Comparison of ENCODE assay signal across 10 cellular contexts in genomic region chr4:15651682-15652081, GRCh38. TPM values are rescaled to one million over a fixed set of nuclear protein-coding genes. Genes with fewer than 3 reads are reported as not detected.
DNase-seq lines count a peak whose midpoint lies in the region; ATAC-seq and TF ChIP-seq lines count a peak whose summit lies in the region.
"Had no signal": no experiment of that assay in that cellular context is flagged by ENCODE, and none has a peak within 500 bp of the region (broad histone marks: within the 10 kb centered on the region; RNA-seq: fewer than 3 reads in every experiment).

No MANE protein-coding gene starts in this region.

- no peak overlapping the region for H2AFZ ChIP-seq in SK-N-SH (ENCODE audit: low read depth)

- peaks cover 23% of the 10 kb centered on the region for H3F3A ChIP-seq in SK-N-SH (replicated peaks; ENCODE audit: insufficient read depth)

- H3K4me1 ChIP-seq in SK-N-SH (ENCODE audit: control insufficient read depth in 1 of 2, insufficient read depth in 2 of 2, low read depth in 1 of 2, low read length in 1 of 2), result peaks cover 19 to 22% of the 10 kb centered on the region in 2 experiments; a peak in 3 of 4 replicates

- 80% methylated on average over 2 of the region's 2 CpGs for WGBS in SK-N-SH (ENCODE audit: low lambda C conversion rate)

- no peaks in the 10 kb centered on the region for H3K9me3 ChIP-seq in SK-N-SH
- no peaks in the 10 kb centered on the region for H3K9me3 ChIP-seq in iPS-18c (ENCODE audit: control insufficient read depth, insufficient read depth, low read length)

- DNase-seq in SK-N-SH, result no peak
- DNase-seq in activated T-helper 1 cell treated with anti-CD3 and anti-CD28 coated beads, Interleukin-12 subunit alpha, Interleukin-12 subunit beta, Interleukin-2, Interleukin-4 antibody, amounts not matched to agents 30 ng/mL and 10 ng/mL and 1 ng/mL, durations not matched to agents 14 hours and 24 hours and 36 hours (ENCODE audit: low spot score), result no peak
- DNase-seq in stimulated activated naive CD8-positive, alpha-beta T cell treated with anti-CD3 and anti-CD28 coated beads, Interleukin-15, amount 100 ng/mL, for 72 hours, result no peak
- no peak for DNase-seq in stimulated activated CD4-positive, alpha-beta T cell treated with anti-CD3 and anti-CD28 coated beads, Interleukin-12 subunit alpha, Interleukin-12 subunit beta, amount 100 ng/mL, for 4 hours
- no peak for DNase-seq in effector CD4-positive, alpha-beta T cell
- DNase-seq: SHP77 treated with DMSO at 0.1 percent for 48 hours; stimulated activated naive B cell treated with anti-CD40 and anti-IgM and Interleukin-4, amounts not matched to agents 10 μg/mL and 1 μg/mL and 100 μg/mL, for 72 hours had no signal

- H3K27me3 ChIP-seq in SK-N-SH (ENCODE audit: insufficient read depth), result no peaks in the 10 kb centered on the region

- peaks cover 65% of the 10 kb centered on the region for H3K4me1 Mint-ChIP-seq in activated T-helper 1 cell treated with anti-CD3 and anti-CD28 coated beads, Interleukin-12 subunit alpha, Interleukin-12 subunit beta, Interleukin-2, Interleukin-4 antibody, amounts not matched to agents 30 ng/mL and 10 ng/mL and 1 ng/mL, durations not matched to agents 14 hours and 24 hours and 36 hours (ENCODE audit: low read depth)
- H3K4me1 Mint-ChIP-seq in stimulated activated naive CD8-positive, alpha-beta T cell treated with anti-CD3 and anti-CD28 coated beads, Interleukin-15, amount 100 ng/mL, for 72 hours, result peaks cover 63% of the 10 kb centered on the region

- H3K27ac Mint-ChIP-seq in activated T-helper 1 cell treated with anti-CD3 and anti-CD28 coated beads, Interleukin-12 subunit alpha, Interleukin-12 subunit beta, Interleukin-2, Interleukin-4 antibody, amounts not matched to agents 30 ng/mL and 10 ng/mL and 1 ng/mL, durations not matched to agents 14 hours and 24 hours and 36 hours, result no peak overlapping the region
- H3K27ac Mint-ChIP-seq in stimulated activated naive CD8-positive, alpha-beta T cell treated with anti-CD3 and anti-CD28 coated beads, Interleukin-15, amount 100 ng/mL, for 72 hours, result no peak overlapping the region
- H3K27ac Mint-ChIP-seq: stimulated activated naive B cell treated with anti-CD40 and anti-IgM and Interleukin-4, amounts not matched to agents 10 μg/mL and 1 μg/mL and 100 μg/mL, for 72 hours had no signal

- TF ChIP-seq EP300 in SK-N-SH (IDR thresholded peaks at IDR 0.05; ENCODE audit: borderline replicate concordance in 1 of 2, low read depth in 1 of 2, low read length in 1 of 2), result no peak

- H3K9ac ChIP-seq in SK-N-SH, result no peak overlapping the region; the same call in 1 of the 2 replicates

- H4K20me1 ChIP-seq in SK-N-SH (ENCODE audit: insufficient read depth), result peaks cover 39% of the 10 kb centered on the region

- CTCF ChIA-PET in SK-N-SH (lab: Yijun Ruan, JAX), result interaction anchor here (1.7 to 2.0 kb wide), 3 partner anchors 154 to 175 kb away, joined by 3 to 17 read pairs (median 5); no protein-coding TSS in a partner anchor

- peak overlapping the region; percentile 85 for H3K4me2 ChIP-seq in SK-N-SH

- H3K36me3 ChIP-seq in SK-N-SH (replicated peaks in 1 of 2; ENCODE audit: control insufficient read depth in 1 of 2, insufficient read depth in 2 of 2, low read length in 1 of 2), result peaks cover 0 to 4% of the 10 kb centered on the region in 2 experiments

- intact Hi-C loops in activated T-helper 1 cell treated with anti-CD3 and anti-CD28 coated beads, Interleukin-12 subunit alpha, Interleukin-12 subunit beta, Interleukin-2, Interleukin-4 antibody, amounts not matched to agents 30 ng/mL and 10 ng/mL and 1 ng/mL, durations not matched to agents 14 hours and 24 hours and 36 hours (cut with micrococcal nuclease), result loop anchor here (5.0 to 10.0 kb wide), 6 partner anchors 277 to 1963 kb away; partner anchors contain the start of gene MED28

- ATAC-seq in SK-N-SH treated with all-trans-retinoic acid at 6 μM for 48 hours (no peak), GM21717 (IDR thresholded peaks at IDR 0.05; ENCODE audit: unreplicated experiment) (no peak)
- no peak for ATAC-seq in stimulated activated naive CD8-positive, alpha-beta T cell treated with anti-CD3 and anti-CD28 coated beads, Interleukin-15, amount 100 ng/mL, for 72 hours
- ATAC-seq: stimulated activated naive B cell treated with anti-CD40 and anti-IgM and Interleukin-4, amounts not matched to agents 10 μg/mL and 1 μg/mL and 100 μg/mL, for 72 hours had no signal

- no peak for TF ChIP-seq CTCF in SK-N-SH (IDR thresholded peaks at IDR 0.05)

- H3K27ac ChIP-seq in SK-N-SH (ENCODE audit: low read depth in 2 of 2, low read length in 1 of 2), result peak overlapping the region in 1 of 2 experiments; percentile 91; a peak in 1 of 4 replicates

- H3K9me3 Mint-ChIP-seq in activated T-helper 1 cell treated with anti-CD3 and anti-CD28 coated beads, Interleukin-12 subunit alpha, Interleukin-12 subunit beta, Interleukin-2, Interleukin-4 antibody, amounts not matched to agents 30 ng/mL and 10 ng/mL and 1 ng/mL, durations not matched to agents 14 hours and 24 hours and 36 hours, result no peaks in the 10 kb centered on the region
- H3K9me3 Mint-ChIP-seq in stimulated activated naive CD8-positive, alpha-beta T cell treated with anti-CD3 and anti-CD28 coated beads, Interleukin-15, amount 100 ng/mL, for 72 hours, result no peaks in the 10 kb centered on the region
- H3K9me3 Mint-ChIP-seq: stimulated activated naive B cell treated with anti-CD40 and anti-IgM and Interleukin-4, amounts not matched to agents 10 μg/mL and 1 μg/mL and 100 μg/mL, for 72 hours had no signal

- H3K4me3 ChIP-seq in SK-N-SH (ENCODE audit: low read depth in 2 of 2, low read length in 1 of 2) (peak overlapping the region in 1 of 2 experiments; percentile 71; a peak in 1 of 4 replicates), iPS-18c (ENCODE audit: insufficient read depth, low read depth, low read length) (0 out of 2 replicates have a peak overlapping the region, but pooled peaks have one; percentile 15)

- POLR2A ChIA-PET in SK-N-SH (lab: Yijun Ruan, JAX), result no interaction called here

- H3K36me3 Mint-ChIP-seq in activated T-helper 1 cell treated with anti-CD3 and anti-CD28 coated beads, Interleukin-12 subunit alpha, Interleukin-12 subunit beta, Interleukin-2, Interleukin-4 antibody, amounts not matched to agents 30 ng/mL and 10 ng/mL and 1 ng/mL, durations not matched to agents 14 hours and 24 hours and 36 hours (ENCODE audit: low read depth), result peaks cover 3% of the 10 kb centered on the region
- H3K36me3 Mint-ChIP-seq: stimulated activated naive B cell treated with anti-CD40 and anti-IgM and Interleukin-4, amounts not matched to agents 10 μg/mL and 1 μg/mL and 100 μg/mL, for 72 hours had no signal

- no peaks in the 10 kb centered on the region for H3K27me3 Mint-ChIP-seq in activated T-helper 1 cell treated with anti-CD3 and anti-CD28 coated beads, Interleukin-12 subunit alpha, Interleukin-12 subunit beta, Interleukin-2, Interleukin-4 antibody, amounts not matched to agents 30 ng/mL and 10 ng/mL and 1 ng/mL, durations not matched to agents 14 hours and 24 hours and 36 hours (ENCODE audit: insufficient read depth)
- no peaks in the 10 kb centered on the region for H3K27me3 Mint-ChIP-seq in stimulated activated naive CD8-positive, alpha-beta T cell treated with anti-CD3 and anti-CD28 coated beads, Interleukin-15, amount 100 ng/mL, for 72 hours
- H3K27me3 Mint-ChIP-seq: stimulated activated naive B cell treated with anti-CD40 and anti-IgM and Interleukin-4, amounts not matched to agents 10 μg/mL and 1 μg/mL and 100 μg/mL, for 72 hours had no signal

- peaks cover 81% of the 10 kb centered on the region for H3K79me2 ChIP-seq in SK-N-SH (ENCODE audit: insufficient read depth)

- TF ChIP-seq RAD21 in SK-N-SH (IDR thresholded peaks at IDR 0.05; ENCODE audit: low read length), result no peak

- no peaks in the 10 kb centered on the region for H3K9me2 ChIP-seq in SK-N-SH

- H3K4me3 Mint-ChIP-seq in activated T-helper 1 cell treated with anti-CD3 and anti-CD28 coated beads, Interleukin-12 subunit alpha, Interleukin-12 subunit beta, Interleukin-2, Interleukin-4 antibody, amounts not matched to agents 30 ng/mL and 10 ng/mL and 1 ng/mL, durations not matched to agents 14 hours and 24 hours and 36 hours, result peak overlapping the region; percentile 72
- peak overlapping the region; percentile 9 to 66 for H3K4me3 Mint-ChIP-seq in stimulated activated naive CD8-positive, alpha-beta T cell treated with anti-CD3 and anti-CD28 coated beads, Interleukin-15, amount 100 ng/mL, for 72 hours
- H3K4me3 Mint-ChIP-seq: stimulated activated naive B cell treated with anti-CD40 and anti-IgM and Interleukin-4, amounts not matched to agents 10 μg/mL and 1 μg/mL and 100 μg/mL, for 72 hours had no signal

TF ChIP-seq in SK-N-SH, 30 proteins besides CTCF, POLR2A, EP300 and RAD21:
- no peak for TF ChIP-seq FOXM1 (IDR thresholded peaks at IDR 0.05; ENCODE audit: low read depth)

TF ChIP-seq in SK-N-SH treated with all-trans-retinoic acid at 6 μM for 48 hours, 23 proteins besides CTCF, POLR2A, EP300 and RAD21:
- TF ChIP-seq BACH2 (CRISPR knock-in tag; IDR thresholded peaks at IDR 0.05; ENCODE audit: borderline replicate concordance) (no peak), ARNTL (CRISPR knock-in tag; IDR thresholded peaks at IDR 0.05; ENCODE audit: borderline replicate concordance, low read depth) (no peak), ZFP3 (CRISPR knock-in tag; IDR thresholded peaks at IDR 0.05) (no peak), RARB (CRISPR knock-in tag; IDR thresholded peaks at IDR 0.05) (no peak)
TF ChIP-seq in SK-N-SH treated with all-trans-retinoic acid at 6 μM for 48 hours: peak in this region for 0.

RNA-seq across cellular contexts. Expression of gene FBXL5, which starts 3.5 kb away (rescaled TPM):
- 13.5 and 17.2 TPM in 2 replicates for polyA plus RNA-seq in SK-N-SH (2012; rRNA removed)
- polyA plus RNA-seq in SK-N-SH (2012; cell fraction: cytosol; rRNA removed), result 19.8 and 23.0 TPM in 2 replicates
- polyA plus RNA-seq in SK-N-SH (2012; cell fraction: nucleus; rRNA removed), result 8.3 and 19.9 TPM in 2 replicates
- total RNA-seq in activated T-helper 1 cell treated with anti-CD3 and anti-CD28 coated beads, Interleukin-12 subunit alpha, Interleukin-12 subunit beta, Interleukin-2, Interleukin-4 antibody, amounts not matched to agents 30 ng/mL and 10 ng/mL and 1 ng/mL, durations not matched to agents 14 hours and 24 hours and 36 hours, result 31.3 and 34.7 TPM in 2 replicates

RNA-seq across cellular contexts. Expression of gene FAM200B, which starts 29.9 kb away (rescaled TPM):
- polyA plus RNA-seq in SK-N-SH (2012; rRNA removed), result 36.2 and 46.3 TPM in 2 replicates
- polyA plus RNA-seq in SK-N-SH (2012; cell fraction: cytosol; rRNA removed), result 57.4 and 70.0 TPM in 2 replicates
- 34.4 and 36.3 TPM in 2 replicates for polyA plus RNA-seq in SK-N-SH (2012; cell fraction: nucleus; rRNA removed)
- total RNA-seq in activated T-helper 1 cell treated with anti-CD3 and anti-CD28 coated beads, Interleukin-12 subunit alpha, Interleukin-12 subunit beta, Interleukin-2, Interleukin-4 antibody, amounts not matched to agents 30 ng/mL and 10 ng/mL and 1 ng/mL, durations not matched to agents 14 hours and 24 hours and 36 hours, result 5.5 and 6.6 TPM in 2 replicates

RNA-seq across cellular contexts. Expression of gene BST1, which starts 51.2 kb away (rescaled TPM):
- polyA plus RNA-seq in SK-N-SH (2012; rRNA removed), result 7.3 and 8.3 TPM in 2 replicates
- 7.9 and 8.3 TPM in 2 replicates for polyA plus RNA-seq in SK-N-SH (2012; cell fraction: cytosol; rRNA removed)
- 3.8 and 4.3 TPM in 2 replicates for polyA plus RNA-seq in SK-N-SH (2012; cell fraction: nucleus; rRNA removed)
- total RNA-seq in activated T-helper 1 cell treated with anti-CD3 and anti-CD28 coated beads, Interleukin-12 subunit alpha, Interleukin-12 subunit beta, Interleukin-2, Interleukin-4 antibody, amounts not matched to agents 30 ng/mL and 10 ng/mL and 1 ng/mL, durations not matched to agents 14 hours and 24 hours and 36 hours, result 0.81 and 0.93 TPM in 2 replicates
